11 cellular contexts compared by ENCODE assay signal in the genomic region with DNA sequence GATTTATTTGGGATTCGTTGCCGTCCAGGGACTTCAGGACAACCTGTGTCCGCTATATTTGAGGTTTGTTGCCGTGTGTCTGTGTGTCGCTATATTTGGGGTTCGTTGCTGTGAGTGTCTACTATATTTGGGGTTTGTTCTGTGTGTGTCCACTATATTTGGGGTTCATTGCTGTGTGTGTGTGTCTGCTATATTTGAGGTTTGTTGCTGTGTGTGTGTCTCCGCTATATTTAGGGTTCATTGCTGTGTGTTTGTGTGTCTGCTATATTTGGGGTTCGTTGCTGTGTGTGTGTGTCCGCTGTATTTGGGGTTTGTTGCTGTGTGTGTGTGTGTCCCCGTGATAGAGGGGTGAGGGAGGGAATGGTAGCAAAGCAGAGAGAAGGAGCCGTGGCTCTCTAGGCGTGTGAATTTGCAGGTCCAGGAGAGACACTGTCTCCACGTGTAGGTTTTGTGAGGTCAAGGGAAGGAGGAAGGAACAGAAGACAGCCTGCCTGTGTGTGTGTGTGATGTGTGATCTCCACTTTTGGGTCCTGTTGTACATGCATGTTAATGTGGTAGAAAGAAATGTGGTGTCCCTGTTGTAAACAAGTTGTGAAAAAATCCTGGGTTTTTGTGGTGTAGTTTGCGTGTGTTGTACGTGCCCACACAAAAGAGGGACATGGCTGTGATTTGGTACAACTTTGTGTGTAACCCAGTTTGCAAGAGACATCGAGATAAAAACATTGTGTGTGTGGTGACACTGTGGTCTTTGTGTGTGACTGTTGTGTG. TPM values are rescaled to one million over a fixed set of nuclear protein-coding genes. Genes with fewer than 3 reads are reported as not detected.
DNase-seq lines count a peak whose midpoint lies in the region; ATAC-seq and TF ChIP-seq lines count a peak whose summit lies in the region.
"Had no signal": no experiment of that assay in that cellular context is flagged by ENCODE, and none has a peak within 500 bp of the region (broad histone marks: within the 10 kb centered on the region; RNA-seq: fewer than 3 reads in every experiment).

No MANE protein-coding gene starts in this region.

- H3K27me3 Mint-ChIP-seq in activated naive CD8-positive, alpha-beta T cell treated with anti-CD3 and anti-CD28 coated beads, Interleukin-2, amount 50 U/mL, for 24 hours: no peaks in the 10 kb centered on the region

- 65% methylated on average over 16 of the region's 16 CpGs for WGBS in HUES64

- H3K36me3 Mint-ChIP-seq in activated naive CD8-positive, alpha-beta T cell treated with anti-CD3 and anti-CD28 coated beads, Interleukin-2, amount 50 U/mL, for 24 hours (ENCODE audit: low read depth): peaks cover 20% of the 10 kb centered on the region

- ATAC-seq in activated naive CD8-positive, alpha-beta T cell treated with anti-CD3 and anti-CD28 coated beads, Interleukin-2, amount 50 U/mL, for 24 hours: no peak

- H3K4me3 ChIP-seq in AG09309 (ENCODE audit: control insufficient read depth, low read depth, low read length) (peak overlapping the region; percentile 91), HUES64 (ENCODE audit: low read length) (peak overlapping the region; percentile 65), dorsolateral prefrontal cortex (peak overlapping the region in 57 of 59 donors; percentile 12 to 93 (median 82)), muscle layer of duodenum (ENCODE audit: low read depth in 1 of 2, low read length in 2 of 2) (peak overlapping the region; percentile 70 to 81)

- H3K4me3 Mint-ChIP-seq in activated naive CD8-positive, alpha-beta T cell treated with anti-CD3 and anti-CD28 coated beads, Interleukin-2, amount 50 U/mL, for 24 hours: no peak overlapping the region

- H3K27me3 ChIP-seq in HUES64 (ENCODE audit: insufficient read depth, low read length) (peaks cover 34% of the 10 kb centered on the region), dorsolateral prefrontal cortex (no peaks in the 10 kb centered on the region), muscle layer of duodenum (ENCODE audit: low read depth, low read length) (no peaks in the 10 kb centered on the region)

- DNase-seq in AG09309 (ENCODE audit: low read depth) (no peak), dorsolateral prefrontal cortex (no peak), RPMI8226 (no peak), HT-29 (ENCODE audit: low spot score) (no peak), NCI-H2196 (lab: John Stamatoyannopoulos, UW; ENCODE audit: unreplicated experiment) (no peak)
- no peak for DNase-seq in activated naive CD8-positive, alpha-beta T cell treated with anti-CD3 and anti-CD28 coated beads, Interleukin-2, amount 50 U/mL, for 24 hours
- DNase-seq: activated CD4-positive, alpha-beta T cell treated with anti-CD3 and anti-CD28 coated beads for 1 hour; amniotic stem cell; NCI-H510A treated with DMSO at 0.1 percent for 48 hours had no signal

- H3K9me3 Mint-ChIP-seq in activated naive CD8-positive, alpha-beta T cell treated with anti-CD3 and anti-CD28 coated beads, Interleukin-2, amount 50 U/mL, for 24 hours: no peaks in the 10 kb centered on the region

- TF ChIP-seq CTCF in AG09309 (IDR thresholded peaks at IDR 0.05; ENCODE audit: control insufficient read depth, insufficient read depth, low read depth, low read length, missing control alignments) (no peak), dorsolateral prefrontal cortex (IDR thresholded peaks at IDR 0.05 in 54 of 56, conservative IDR thresholded peaks at IDR 0.05 in 2 of 56; ENCODE audit: low read depth in 1 of 56, partially characterized antibody in 56 of 56) (no peak)

- H3K36me3 ChIP-seq in HUES64 (ENCODE audit: insufficient read depth, low read length) (no peaks in the 10 kb centered on the region), muscle layer of duodenum (ENCODE audit: control insufficient read depth in 1 of 2, insufficient read depth in 2 of 2, low read length in 2 of 2) (no peaks in the 10 kb centered on the region)

- H3K4me1 Mint-ChIP-seq in activated naive CD8-positive, alpha-beta T cell treated with anti-CD3 and anti-CD28 coated beads, Interleukin-2, amount 50 U/mL, for 24 hours: peaks cover 25% of the 10 kb centered on the region

- peak overlapping the region; percentile 62; the same call in 1 of the 2 replicates for H3K9ac ChIP-seq in HUES64 (ENCODE audit: low read depth, low read length)

- H3K4me1 ChIP-seq in HUES64 (ENCODE audit: insufficient read depth, low read length) (0 out of 2 replicates have a peak, but pooled peaks cover 3% of the 10 kb centered on the region), muscle layer of duodenum (ENCODE audit: control insufficient read depth in 1 of 2, insufficient read depth in 2 of 2, low read length in 2 of 2) (peaks cover 24 to 31% of the 10 kb centered on the region in 2 donors)

- H3K27ac ChIP-seq in HUES64 (ENCODE audit: low read depth, low read length): no peak overlapping the region
- H3K27ac ChIP-seq in dorsolateral prefrontal cortex: peak overlapping the region in 1 of 59 donors; percentile 18
- H3K27ac ChIP-seq in muscle layer of duodenum (ENCODE audit: low read length): no peak overlapping the region

- H3K9me3 ChIP-seq in HUES64 (ENCODE audit: insufficient read depth, low read depth, low read length): no peaks in the 10 kb centered on the region
- peaks cover 0 to 3% of the 10 kb centered on the region in 2 donors for H3K9me3 ChIP-seq in muscle layer of duodenum (ENCODE audit: control insufficient read depth in 1 of 2, low read length in 2 of 2)

- intact Hi-C loops in dorsolateral prefrontal cortex (cut with DNase I): loop anchor here (2.0 to 10.0 kb wide), 3 partner anchors 14 to 318 kb away; partner anchors contain the start of gene RAP1GAP (in 1 of the 2)

- H3K27ac Mint-ChIP-seq in activated naive CD8-positive, alpha-beta T cell treated with anti-CD3 and anti-CD28 coated beads, Interleukin-2, amount 50 U/mL, for 24 hours: no peak overlapping the region

RNA-seq across cellular contexts. Expression of gene ECE1, which starts 56.2 kb away (rescaled TPM):
- 29.4 TPM for polyA plus RNA-seq in HUES64 (2013, experiment 1 of 2)
- polyA plus RNA-seq in HUES64 (2013, experiment 2 of 2): 36.1 TPM
- total RNA-seq in dorsolateral prefrontal cortex: 100 to 1,000 TPM in 2 of 120 experiments, 10 to 100 TPM in 118; 38.8 to 122 (median 62.6) TPM
- total RNA-seq in HT-29 (2014; rRNA removed; shearing (Covaris generic)): 71.6 and 77.6 TPM in 2 replicates
